ENCODE assay signal across 8 cellular contexts in the genomic region with DNA sequence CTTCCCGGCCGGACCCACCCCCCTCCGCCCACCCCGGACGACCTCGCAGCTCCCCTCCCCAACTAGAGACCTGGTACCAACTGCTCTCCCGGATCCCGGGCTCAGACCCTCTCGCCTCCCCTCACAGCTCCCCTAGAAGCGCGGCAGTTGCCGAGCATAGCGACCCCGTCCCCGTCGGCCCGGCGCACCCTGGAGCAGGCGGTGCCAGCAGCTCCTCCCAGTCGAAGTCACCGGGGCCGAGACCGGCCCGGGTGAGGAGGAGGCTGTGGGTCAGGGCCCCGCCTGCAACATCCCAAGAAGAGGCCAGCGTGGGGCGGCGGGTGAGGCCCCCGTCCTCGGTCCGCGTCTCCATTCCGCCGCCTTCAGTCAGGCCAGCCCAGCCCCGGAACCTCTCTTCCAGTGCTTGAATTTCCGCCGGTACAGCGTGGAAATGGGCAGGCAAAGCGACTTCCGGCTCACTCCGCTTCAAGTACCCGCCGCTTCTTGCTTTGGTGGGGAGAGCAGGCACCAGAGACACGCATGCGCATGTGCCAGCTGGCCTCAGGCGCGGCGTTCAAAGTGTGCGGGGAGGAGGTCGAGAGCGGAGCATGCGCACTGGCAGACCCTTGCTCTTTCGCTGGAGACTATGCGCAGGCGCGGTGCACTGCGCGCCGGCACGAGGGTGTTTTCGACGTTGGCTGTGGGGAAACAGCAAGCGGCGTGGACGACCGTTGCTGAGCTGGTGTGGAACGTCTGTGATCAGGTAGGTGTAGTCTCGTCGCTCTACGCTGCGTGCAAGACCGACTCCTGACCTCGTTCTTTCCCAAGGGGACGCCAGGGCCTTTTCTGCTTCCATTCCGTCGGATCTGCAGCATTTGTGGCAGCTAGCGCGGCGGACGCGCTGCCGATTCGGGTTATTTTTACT. TPM values are rescaled to one million over a fixed set of nuclear protein-coding genes. Genes with fewer than 3 reads are reported as not detected.
A peak's percentile ranks its signal among the peaks of the same experiment; 100 is the strongest.
DNase-seq lines count a peak whose midpoint lies in the region; ATAC-seq lines count a peak whose summit lies in the region.

A gene with protein sequence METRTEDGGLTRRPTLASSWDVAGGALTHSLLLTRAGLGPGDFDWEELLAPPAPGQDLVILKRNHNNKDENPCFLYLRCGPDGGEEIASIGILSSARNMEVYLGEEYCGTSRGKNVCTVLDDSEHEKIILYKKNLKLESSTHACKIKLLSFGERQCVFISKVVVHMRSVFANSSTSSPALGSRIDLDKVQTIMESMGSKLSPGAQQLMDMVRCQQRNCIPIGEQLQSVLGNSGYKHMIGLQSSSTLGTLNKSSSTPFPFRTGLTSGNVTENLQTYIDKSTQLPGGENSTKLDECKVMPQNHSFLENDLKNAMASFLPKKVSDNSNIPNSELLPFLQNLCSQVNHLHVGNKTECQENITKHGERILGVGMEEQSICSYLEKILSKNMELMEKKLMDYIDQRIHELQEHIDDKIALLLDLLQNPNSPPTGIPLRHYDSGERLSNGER (minus strand): TSS at position 401 of the 904 bp plus-strand sequence. CDS start 49 bp downstream, at position 352.

- H3K4me3 ChIP-seq in NT2/D1 (ENCODE audit: insufficient read length, low read depth): peak within 1 kb of the TSS; percentile 78

- H3K9me3 ChIP-seq in NT2/D1 (ENCODE audit: insufficient read depth, low read length): peaks cover 7% of the 10 kb centered on the region; the same call in 1 of the 2 replicates

- peaks cover 17% of the 10 kb centered on the region for H3K36me3 ChIP-seq in NT2/D1 (ENCODE audit: insufficient read depth, insufficient read length, low read length)

- no peaks in the 10 kb centered on the region for H3K27me3 ChIP-seq in NT2/D1 (ENCODE audit: insufficient read depth, insufficient read length)

- in situ Hi-C loops in endometrial microvascular endothelial cells (cut with HindIII; ENCODE audit: inconsistent ontology term, low pct_unique_long_range_greater_than_20kb, low sequenced_read_pairs): no loop called here

- peak within 1 kb of the TSS; percentile 88 for H3K9ac ChIP-seq in NT2/D1 (ENCODE audit: insufficient read length, low read depth)

- H3K4me1 ChIP-seq in NT2/D1 (ENCODE audit: insufficient read depth, insufficient read length): no peaks in the 10 kb centered on the region

- ATAC-seq in GM21381 (IDR thresholded peaks at IDR 0.05; ENCODE audit: unreplicated experiment): peak; percentile 99

- peak; percentile 83 for DNase-seq in COR-L47 (lab: John Stamatoyannopoulos, UW)
- DNase-seq in HUDEP-2 (lab: John Stamatoyannopoulos, UW; ENCODE audit: unreplicated experiment in 76 of 76): peak; percentile 29 to 99 (median 97)
- peak; percentile 94 for DNase-seq in NT2/D1 (ENCODE audit: low read depth, low spot score)
- DNase-seq in activated CD8-positive, alpha-beta memory T cell treated with anti-CD3 and anti-CD28 coated beads, Interleukin-2, amount 50 U/mL, for 1 hour (ENCODE audit: extremely low read depth): peak; percentile 96
- peak; percentile 99 for DNase-seq in mesenteric fat pad (ENCODE audit: low spot score)
- peak; percentile 93 for DNase-seq in stimulated activated CD8-positive, alpha-beta memory T cell treated with anti-CD3 and anti-CD28 coated beads, Interleukin-15, amount 100 ng/mL, for 24 hours (ENCODE audit: low read depth)

RNA-seq across cellular contexts. Expression of the gene that starts here (rescaled TPM):
- total RNA-seq in endometrial microvascular endothelial cells (ENCODE audit: inconsistent ontology term): 11.2 TPM
- total RNA-seq in mesenteric fat pad: 8.2 TPM

Comparison
In these comparisons a context has a peak if more than half of its experiments do, and no peak if none do; other contexts are left out.
1. Peak in every context shown above with its lines: DNase-seq, ATAC-seq and H3K4me3 ChIP-seq.